In genomic region chr20:33488661-33489494, GRCh38 we compare ENCODE assay signal across 8 cellular contexts. TPM values are rescaled to one million over a fixed set of nuclear protein-coding genes. Genes with fewer than 3 reads are reported as not detected.
DNase-seq lines count a peak whose midpoint lies in the region; TF ChIP-seq lines count a peak whose summit lies in the region.
"Not testable (repeated sequence)": the region's sequence is repeated elsewhere in the genome, so short reads cannot be mapped to it uniquely, and the experiment has no call there.

No MANE protein-coding gene starts in this region.

- TF ChIP-seq RAD21 in liver (IDR thresholded peaks at IDR 0.05) = not testable (repeated sequence)

- H3K4me3 ChIP-seq in HUES64 (ENCODE audit: low read length) (peak overlapping the region; percentile 55), astrocyte of the cerebellum (ENCODE audit: low read depth, low read length) (peak overlapping the region; percentile 85), esophagus squamous epithelium (peak overlapping the region; percentile 30 to 98 (median 88)), liver (ENCODE audit: low read depth in 1 of 3, low read length in 3 of 3) (peak overlapping the region in 1 of 3 donors; percentile 39), ovary (peak overlapping the region; percentile 45), testis (peak overlapping the region; percentile 70 to 95)

- H3K9me3 Mint-ChIP-seq in CD14-positive monocyte; T-helper 2 cell treated with Interferon-gamma antibody and Interleukin-4, amounts not matched to agents 5 μg/mL and 100 μg/mL, for 36 hours: not testable (repeated sequence)

- not testable (repeated sequence) for TF ChIP-seq EP300 in ovary (IDR thresholded peaks at IDR 0.05)

- TF ChIP-seq POLR2A in esophagus squamous epithelium (IDR thresholded peaks at IDR 0.05); ovary (IDR thresholded peaks at IDR 0.05); testis (IDR thresholded peaks at IDR 0.05): not testable (repeated sequence)

- not testable (repeated sequence) for H3K36me3 ChIP-seq in HUES64 (ENCODE audit: insufficient read depth, low read length); esophagus squamous epithelium; liver (ENCODE audit: control insufficient read depth in 4 of 4, insufficient read depth in 3 of 4, low read depth in 1 of 4, low read length in 3 of 4); ovary; testis (ENCODE audit: low read depth, missing control alignments)

- H3K4me1 ChIP-seq in HUES64 (ENCODE audit: insufficient read depth, low read length); ovary (ENCODE audit: insufficient read depth): not testable (repeated sequence)
- H3K4me1 ChIP-seq in esophagus squamous epithelium (peaks cover 9 to 37% (median 15%) of the 10 kb centered on the region in 3 donors), liver (ENCODE audit: control insufficient read depth in 4 of 4, insufficient read depth in 4 of 4, low read length in 3 of 4) (peaks cover 2 to 11% (median 9%) of the 10 kb centered on the region in 4 donors), testis (peaks cover 14% of the 10 kb centered on the region)

- H3K4me1 Mint-ChIP-seq in CD14-positive monocyte = peaks cover 18% of the 10 kb centered on the region
- not testable (repeated sequence) for H3K4me1 Mint-ChIP-seq in T-helper 2 cell treated with Interferon-gamma antibody and Interleukin-4, amounts not matched to agents 5 μg/mL and 100 μg/mL, for 36 hours (ENCODE audit: low read depth)

- not testable (repeated sequence) for H3K27me3 ChIP-seq in HUES64 (ENCODE audit: insufficient read depth, low read length); esophagus squamous epithelium; liver (ENCODE audit: control insufficient read depth in 4 of 4, insufficient read depth in 4 of 4, low read length in 3 of 4); ovary; testis

- intact Hi-C loops in CD14-positive monocyte (cut with micrococcal nuclease) = loop anchor here (5.0 to 10.0 kb wide), 2 partner anchors 176 to 503 kb away; partner anchors contain the start of genes ACTL10 (in 2 of the 2), C20orf144 (in 2 of the 2) and RALY (in 1 of the 2)
- intact Hi-C loops in esophagus squamous epithelium (cut with DNase I); ovary (cut with DNase I); testis (cut with DNase I; ENCODE audit: low total_unique reads): not testable (repeated sequence)

- not testable (repeated sequence) for H3K27me3 Mint-ChIP-seq in CD14-positive monocyte (ENCODE audit: low read depth in 3 of 3); T-helper 2 cell treated with Interferon-gamma antibody and Interleukin-4, amounts not matched to agents 5 μg/mL and 100 μg/mL, for 36 hours (ENCODE audit: low read depth)

- WGBS in HUES64 = 93% methylated on average over 31 of the region's 32 CpGs
- WGBS in esophagus squamous epithelium, 2 donors = 90 to 94% methylated on average over 31 to 32 of the region's 32 CpGs
- 93% methylated on average over 32 of the region's 32 CpGs for WGBS in liver
- WGBS in ovary, 3 donors = 90 to 93% (median 90%) methylated on average over 32 of the region's 32 CpGs
- WGBS in testis, 2 donors = 70 to 75% methylated on average over 32 of the region's 32 CpGs

- H3K4me3 Mint-ChIP-seq in CD14-positive monocyte = not testable (repeated sequence)
- peak overlapping the region; percentile 26 for H3K4me3 Mint-ChIP-seq in T-helper 2 cell treated with Interferon-gamma antibody and Interleukin-4, amounts not matched to agents 5 μg/mL and 100 μg/mL, for 36 hours

- H3K36me3 Mint-ChIP-seq in CD14-positive monocyte; T-helper 2 cell treated with Interferon-gamma antibody and Interleukin-4, amounts not matched to agents 5 μg/mL and 100 μg/mL, for 36 hours (ENCODE audit: low read depth): not testable (repeated sequence)

- DNase-seq in CD14-positive monocyte (ENCODE audit: low spot score); T-helper 2 cell treated with Interferon-gamma antibody and Interleukin-4, amounts not matched to agents 5 μg/mL and 100 μg/mL, for 36 hours (ENCODE audit: low spot score); astrocyte of the cerebellum (ENCODE audit: low read depth); esophagus squamous epithelium (lab: John Stamatoyannopoulos, UW); testis: not testable (repeated sequence)
- peak in 4 of 5 donors; percentile 25 to 48 (median 40) for DNase-seq in ovary

- H3K27ac ChIP-seq in HUES64 (ENCODE audit: low read depth, low read length) = not testable (repeated sequence)
- H3K27ac ChIP-seq in esophagus squamous epithelium = peak overlapping the region; percentile 89 to 99 (median 99)
- peak overlapping the region; percentile 96 to 98 for H3K27ac ChIP-seq in liver (ENCODE audit: low read depth in 1 of 2, low read length in 2 of 2)
- peak overlapping the region; percentile 86 to 94 for H3K27ac ChIP-seq in ovary
- H3K27ac ChIP-seq in testis = peak overlapping the region; percentile 92 to 95

- H3K9ac ChIP-seq in HUES64 (ENCODE audit: low read depth, low read length) = peak overlapping the region; percentile 64; the same call in 1 of the 2 replicates
- H3K9ac ChIP-seq in liver (ENCODE audit: low read depth in 1 of 2, low read length in 2 of 2) = peak overlapping the region in 1 of 2 donors; percentile 93

- not testable (repeated sequence) for TF ChIP-seq CTCF in CD14-positive monocyte (IDR thresholded peaks at IDR 0.05); astrocyte of the cerebellum (IDR thresholded peaks at IDR 0.05; ENCODE audit: low read depth, low read length, missing control alignments); esophagus squamous epithelium (IDR thresholded peaks at IDR 0.05); liver (IDR thresholded peaks at IDR 0.05; ENCODE audit: low read depth, low read length, missing input control); ovary (IDR thresholded peaks at IDR 0.05); testis (IDR thresholded peaks at IDR 0.05)

- in situ Hi-C loops in astrocyte of the cerebellum (cut with HindIII; ENCODE audit: low sequenced_read_pairs) = not testable (repeated sequence)

- peak overlapping the region; percentile 78 to 97 (median 89) for H3K27ac Mint-ChIP-seq in CD14-positive monocyte
- peak overlapping the region; percentile 31 for H3K27ac Mint-ChIP-seq in T-helper 2 cell treated with Interferon-gamma antibody and Interleukin-4, amounts not matched to agents 5 μg/mL and 100 μg/mL, for 36 hours

- not testable (repeated sequence) for H3K9me3 ChIP-seq in HUES64 (ENCODE audit: insufficient read depth, low read depth, low read length); esophagus squamous epithelium; liver (ENCODE audit: control insufficient read depth in 4 of 4, low read length in 3 of 4); ovary; testis

RNA-seq across cellular contexts. Expression of gene CBFA2T2, which starts 1.0 kb away (rescaled TPM):
- 1 to 10 TPM; 1.7 to 4.9 TPM for polyA plus RNA-seq in CD14-positive monocyte
- polyA plus RNA-seq in HUES64 (2013, experiment 1 of 2) = 6.3 TPM
- polyA plus RNA-seq in HUES64 (2013, experiment 2 of 2) = 9.0 TPM
- 10 to 100 TPM; 10.5 to 15.6 (median 10.8) TPM for total RNA-seq in esophagus squamous epithelium
- total RNA-seq in liver = 1 to 10 TPM; 5.4 to 5.5 TPM
- 1 to 10 TPM; 2.0 to 5.2 TPM for polyA plus RNA-seq in liver
- total RNA-seq in ovary = 10 to 100 TPM; 11.5 to 29.8 (median 21.5) TPM
- 10 to 100 TPM in 1 of 2 donors, 1 to 10 TPM in 1; 9.4 to 21.2 TPM for polyA plus RNA-seq in ovary
- total RNA-seq in testis = 10 to 100 TPM; 33.1 to 39.2 TPM
- 25.2 TPM for polyA plus RNA-seq in testis (ENCODE audit: insufficient read depth, low read depth, low replicate concordance)

RNA-seq across cellular contexts. Expression of gene SNTA1, which starts 45.3 kb away (rescaled TPM):
- polyA plus RNA-seq in CD14-positive monocyte (under 1 TPM; 0.56 to 0.93 TPM), liver (1 to 10 TPM; 6.9 TPM), ovary (10 to 100 TPM in 1 of 2 donors, 1 to 10 TPM in 1; 6.3 to 20.2 TPM), testis (ENCODE audit: insufficient read depth, low read depth, low replicate concordance) (28.0 TPM)
- 3.1 TPM for polyA plus RNA-seq in HUES64 (2013, experiment 1 of 2)
- polyA plus RNA-seq in HUES64 (2013, experiment 2 of 2) = 3.7 TPM
- total RNA-seq in esophagus squamous epithelium (10 to 100 TPM in 3 of 4 donors, 1 to 10 TPM in 1; 6.3 to 27.3 (median 14.0) TPM), liver (1 to 10 TPM; 3.8 to 9.6 TPM), ovary (10 to 100 TPM; 18.4 to 31.5 (median 24.2) TPM), testis (100 to 1,000 TPM in 1 of 2 donors, 10 to 100 TPM in 1; 96.8 to 135 TPM)
